ENCODE assay signal across 2 cellular contexts in the genomic region with DNA sequence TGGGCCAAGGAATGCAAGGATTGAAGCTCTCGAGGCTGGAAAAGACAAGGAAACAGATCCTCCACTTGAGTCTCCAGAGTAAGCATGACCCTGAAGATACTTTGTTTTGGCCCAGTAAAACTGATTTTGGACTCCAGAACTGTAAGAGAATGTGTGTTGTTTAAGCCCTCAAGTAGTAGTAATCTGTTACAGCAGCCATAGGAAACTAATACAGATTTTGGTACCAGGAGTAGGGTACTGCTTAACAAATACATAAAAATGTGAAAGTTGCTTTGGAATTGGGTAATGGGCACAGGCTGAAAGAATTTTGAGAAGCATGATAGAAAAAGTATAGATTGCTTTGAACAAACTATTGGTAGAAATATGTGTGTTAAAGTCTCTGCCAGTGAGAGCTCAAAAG.
TF ChIP-seq lines count a peak whose summit lies in the region.

No MANE protein-coding gene starts in this region.

TF ChIP-seq in HepG2, 621 proteins besides CTCF, POLR2A, EP300 and RAD21:
- no peak for TF ChIP-seq HOXA5 (CRISPR knock-in tag; IDR thresholded peaks at IDR 0.05)
- no peak for TF ChIP-seq TRIM22 (IDR thresholded peaks at IDR 0.05)
- TF ChIP-seq, protein P1, sequence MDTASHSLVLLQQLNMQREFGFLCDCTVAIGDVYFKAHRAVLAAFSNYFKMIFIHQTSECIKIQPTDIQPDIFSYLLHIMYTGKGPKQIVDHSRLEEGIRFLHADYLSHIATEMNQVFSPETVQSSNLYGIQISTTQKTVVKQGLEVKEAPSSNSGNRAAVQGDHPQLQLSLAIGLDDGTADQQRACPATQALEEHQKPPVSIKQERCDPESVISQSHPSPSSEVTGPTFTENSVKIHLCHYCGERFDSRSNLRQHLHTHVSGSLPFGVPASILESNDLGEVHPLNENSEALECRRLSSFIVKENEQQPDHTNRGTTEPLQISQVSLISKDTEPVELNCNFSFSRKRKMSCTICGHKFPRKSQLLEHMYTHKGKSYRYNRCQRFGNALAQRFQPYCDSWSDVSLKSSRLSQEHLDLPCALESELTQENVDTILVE (CRISPR knock-in tag; IDR thresholded peaks at IDR 0.05): no peak
- no peak for TF ChIP-seq ZNF547 (CRISPR knock-in tag; IDR thresholded peaks at IDR 0.05)
- TF ChIP-seq ETS1 (CRISPR knock-in tag; IDR thresholded peaks at IDR 0.05): no peak
- no peak for TF ChIP-seq PHF20 (CRISPR knock-in tag; IDR thresholded peaks at IDR 0.05)
- TF ChIP-seq ZNF12 (CRISPR knock-in tag; IDR thresholded peaks at IDR 0.05): peak; percentile 53; the same call in 1 of the 2 replicates

TF ChIP-seq in HEK293, 187 proteins besides CTCF, POLR2A, EP300 and RAD21:
- TF ChIP-seq OSR2 (tag by site-specific recombination; IDR thresholded peaks at IDR 0.05): no peak
- no peak for TF ChIP-seq GLI4 (tag by site-specific recombination; IDR thresholded peaks at IDR 0.05)
- TF ChIP-seq ZNF76 (tag by site-specific recombination; IDR thresholded peaks at IDR 0.05; ENCODE audit: borderline replicate concordance, low read depth): no peak
- TF ChIP-seq ZNF707 (tag by site-specific recombination; IDR thresholded peaks at IDR 0.05): peak; percentile 65; the same call in 1 of the 2 replicates
